Comparison of ENCODE assay signal across 8 cellular contexts in genomic region chr13:25005050-25005497, GRCh38.
DNase-seq lines count a peak whose midpoint lies in the region; ATAC-seq and TF ChIP-seq lines count a peak whose summit lies in the region.
"Not testable (repeated sequence)": the region's sequence is repeated elsewhere in the genome, so short reads cannot be mapped to it uniquely, and the experiment has no call there.

No MANE protein-coding gene starts in this region.

- H3K27ac Mint-ChIP-seq in naive B cell: peak overlapping the region in 1 of 6 donors; percentile 48

- not testable (repeated sequence) for H3K4me2 ChIP-seq in DOHH2 (ENCODE audit: low read length)

- peak overlapping the region in 6 of 8 donors; percentile 10 to 68 (median 44) for H3K4me3 Mint-ChIP-seq in naive B cell

- H3K9me2 ChIP-seq in DOHH2 (replicated peaks; ENCODE audit: control insufficient read depth, low read length): not testable (repeated sequence)

- in situ Hi-C loops in SK-MEL-5 (cut with HindIII; ENCODE audit: low pct_unique_long_range_greater_than_20kb, low sequenced_read_pairs): not testable (repeated sequence)

- ATAC-seq in HG02678 (IDR thresholded peaks at IDR 0.05; ENCODE audit: unreplicated experiment): peak; percentile 58
- peak; percentile 65 for ATAC-seq in body of pancreas
- ATAC-seq in naive B cell (ENCODE audit: low read depth in 2 of 2): peak; percentile 72 to 75

- H3K27me3 ChIP-seq in DOHH2 (ENCODE audit: control insufficient read depth, low read length); body of pancreas; vagina: not testable (repeated sequence)

- not testable (repeated sequence) for H3K4me1 ChIP-seq in DOHH2 (ENCODE audit: control insufficient read depth, low read length); body of pancreas; vagina

- H3K9me3 Mint-ChIP-seq in naive B cell: not testable (repeated sequence)

- WGBS in body of pancreas, 2 donors: 0% methylated on average over 5 of the region's 5 CpGs

- H3K9me3 ChIP-seq in DOHH2 (ENCODE audit: control insufficient read depth, insufficient read depth, low read length); body of pancreas; vagina: not testable (repeated sequence)

- H3K27me3 Mint-ChIP-seq in naive B cell: peaks cover 26 to 57% (median 44%) of the 10 kb centered on the region in 3 donors

- not testable (repeated sequence) for H3K4me1 Mint-ChIP-seq in naive B cell

- not testable (repeated sequence) for TF ChIP-seq POLR2A in body of pancreas (IDR thresholded peaks at IDR 0.05); vagina (IDR thresholded peaks at IDR 0.05)

- intact Hi-C loops in body of pancreas (cut with DNase I); vagina (cut with DNase I): not testable (repeated sequence)

- TF ChIP-seq CTCF in DOHH2 (IDR thresholded peaks at IDR 0.05; ENCODE audit: low read depth, low read length, poor library complexity, severe bottlenecking) (peak; percentile 50), body of pancreas (IDR thresholded peaks at IDR 0.05) (peak in 4 of 7 experiments; percentile 4 to 57 (median 38)), vagina (IDR thresholded peaks at IDR 0.05) (peak in 2 of 3 experiments; percentile 4 to 16)

- H3K36me3 Mint-ChIP-seq in naive B cell: not testable (repeated sequence)

- H3K4me3 ChIP-seq in DOHH2 (ENCODE audit: low read length); body of pancreas; vagina: not testable (repeated sequence)

- not testable (repeated sequence) for H3K36me3 ChIP-seq in DOHH2 (ENCODE audit: control insufficient read depth, low read length); body of pancreas (replicated peaks in 1 of 2; ENCODE audit: insufficient read depth in 1 of 2, low read depth in 2 of 2); vagina

- not testable (repeated sequence) for H3K27ac ChIP-seq in DOHH2 (ENCODE audit: low read depth, low read length); body of pancreas; vagina

- H3F3A ChIP-seq in DOHH2 (ENCODE audit: control insufficient read depth, insufficient read depth): not testable (repeated sequence)

- not testable (repeated sequence) for H3K79me2 ChIP-seq in DOHH2 (ENCODE audit: control insufficient read depth, low read length)

- H4K20me1 ChIP-seq in DOHH2 (ENCODE audit: control insufficient read depth, insufficient read depth, low read depth, low read length): not testable (repeated sequence)

- DNase-seq in NCI-H1092 treated with DMSO at 0.1 percent for 48 hours (lab: John Stamatoyannopoulos, UW) (peak; percentile 48), SK-MEL-5 (ENCODE audit: low read depth, low spot score) (peak; percentile 49), globus pallidus (ENCODE audit: low spot score) (peak; percentile 76), naive B cell (peak; percentile 29)
- DNase-seq in body of pancreas; vagina (ENCODE audit: extremely low spot score in 2 of 2): not testable (repeated sequence)
